Comparison of ENCODE assay signal across 25 cellular contexts in genomic region chr1:79760521-79760920, GRCh38.
"Had no signal": no experiment of that assay in that cellular context is flagged by ENCODE, and none has a peak within 500 bp of the region (broad histone marks: within the 10 kb centered on the region; RNA-seq: fewer than 3 reads in every experiment).

No MANE protein-coding gene starts in this region.

- H3K27ac ChIP-seq: body of pancreas, neutrophil, parathyroid adenoma, tibial nerve, uterus had no signal

- H3K4me1 ChIP-seq: body of pancreas, parathyroid adenoma, tibial nerve, uterus had no signal

- H3K36me3 Mint-ChIP-seq: activated naive CD8-positive, alpha-beta T cell treated with anti-CD3 and anti-CD28 coated beads for 36 hours; natural killer cell treated with Interleukin-12 subunit alpha and Interleukin-12 subunit beta and Interleukin-15 and Interleukin-18, amount 100 ng/mL, for 72 hours had no signal

- H3K27me3 ChIP-seq: body of pancreas, neutrophil, tibial nerve, uterus had no signal

- H3K27me3 Mint-ChIP-seq: activated CD4-positive, alpha-beta T cell treated with anti-CD3 and anti-CD28 coated beads, Interleukin-2, amount 10 ng/mL, durations not matched to agents 24 days and 14 days; activated CD8-positive, alpha-beta T cell treated with anti-CD3 and anti-CD28 coated beads for 36 hours; activated naive CD8-positive, alpha-beta T cell treated with anti-CD3 and anti-CD28 coated beads for 36 hours; activated T-helper 17 cell treated with anti-CD3 and anti-CD28 coated beads, Interleukin-2, amount 50 U/mL, for 72 hours; natural killer cell treated with Interleukin-12 subunit alpha and Interleukin-12 subunit beta and Interleukin-15 and Interleukin-18, amount 100 ng/mL, for 72 hours had no signal

- H3K27ac Mint-ChIP-seq: activated CD4-positive, alpha-beta T cell treated with anti-CD3 and anti-CD28 coated beads, Interleukin-2, amount 10 ng/mL, durations not matched to agents 24 days and 14 days; activated CD8-positive, alpha-beta T cell treated with anti-CD3 and anti-CD28 coated beads for 36 hours; activated naive CD8-positive, alpha-beta T cell treated with anti-CD3 and anti-CD28 coated beads for 36 hours; activated T-helper 17 cell treated with anti-CD3 and anti-CD28 coated beads, Interleukin-2, amount 50 U/mL, for 72 hours; natural killer cell treated with Interleukin-12 subunit alpha and Interleukin-12 subunit beta and Interleukin-15 and Interleukin-18, amount 100 ng/mL, for 72 hours had no signal

- H3K4me3 Mint-ChIP-seq: activated CD4-positive, alpha-beta T cell treated with anti-CD3 and anti-CD28 coated beads, Interleukin-2, amount 10 ng/mL, durations not matched to agents 24 days and 14 days; activated CD8-positive, alpha-beta T cell treated with anti-CD3 and anti-CD28 coated beads for 36 hours; activated naive CD8-positive, alpha-beta T cell treated with anti-CD3 and anti-CD28 coated beads for 36 hours; activated T-helper 17 cell treated with anti-CD3 and anti-CD28 coated beads, Interleukin-2, amount 50 U/mL, for 72 hours; natural killer cell treated with Interleukin-12 subunit alpha and Interleukin-12 subunit beta and Interleukin-15 and Interleukin-18, amount 100 ng/mL, for 72 hours had no signal

- H3K4me3 ChIP-seq: body of pancreas, lung, tibial nerve, uterus had no signal

- H3K79me2 ChIP-seq: parathyroid adenoma had no signal

- DNase-seq: activated CD4-positive, alpha-beta T cell treated with anti-CD3 and anti-CD28 coated beads, Interleukin-2, amount 10 ng/mL, durations not matched to agents 24 days and 14 days; activated CD4-positive, CD25-positive, alpha-beta regulatory T cell; activated CD8-positive, alpha-beta T cell treated with anti-CD3 and anti-CD28 coated beads for 36 hours; activated naive CD4-positive, alpha-beta T cell; activated naive CD8-positive, alpha-beta T cell treated with anti-CD3 and anti-CD28 coated beads for 36 hours; activated T-cell treated with anti-CD3 and anti-CD28 coated beads, Interleukin-2, amount 50 U/mL, for 1 hour; body of pancreas; central memory CD4-positive, alpha-beta T cell; cortex of kidney; foreskin melanocyte; glutamatergic neuron; hippocampal formation; left colon; stimulated activated CD4-positive, alpha-beta T cell treated with anti-CD3 and anti-CD28 coated beads, Interleukin-12 subunit alpha, Interleukin-12 subunit beta, amount 100 ng/mL, for 4 hours; stimulated activated CD4-positive, alpha-beta T cell treated with anti-CD3 and anti-CD28 coated beads, Interleukin-1b, Interleukin-23, amount 100 ng/mL, for 48 hours; stimulated activated naive CD4-positive, alpha-beta T cell treated with Interleukin-2 at 50 U/mL for 16 hours; SW 1271; T-helper 2 cell; uterus had no signal

- H3K36me3 ChIP-seq: neutrophil, tibial nerve, uterus had no signal

- H3K9me3 Mint-ChIP-seq: activated naive CD8-positive, alpha-beta T cell treated with anti-CD3 and anti-CD28 coated beads for 36 hours had no signal

- H3K4me1 Mint-ChIP-seq: activated CD4-positive, alpha-beta T cell treated with anti-CD3 and anti-CD28 coated beads, Interleukin-2, amount 10 ng/mL, durations not matched to agents 24 days and 14 days; activated naive CD8-positive, alpha-beta T cell treated with anti-CD3 and anti-CD28 coated beads for 36 hours; activated T-helper 17 cell treated with anti-CD3 and anti-CD28 coated beads, Interleukin-2, amount 50 U/mL, for 72 hours had no signal

- H2AFZ ChIP-seq: parathyroid adenoma had no signal
